22 cellular contexts compared by ENCODE assay signal in genomic region chr10:78966844-78967488, GRCh38.
DNase-seq lines count a peak whose midpoint lies in the region; TF ChIP-seq lines count a peak whose summit lies in the region.
"Had no signal": no experiment of that assay in that cellular context is flagged by ENCODE, and none has a peak within 500 bp of the region (broad histone marks: within the 10 kb centered on the region; RNA-seq: fewer than 3 reads in every experiment).

No MANE protein-coding gene starts in this region.

- H3K27ac ChIP-seq in BLaER1, result no peak overlapping the region
- peak overlapping the region; percentile 71 for H3K27ac ChIP-seq in C4-2B
- H3K27ac ChIP-seq in osteoblast (ENCODE audit: low read depth, low read length), result no peak overlapping the region
- no peak overlapping the region for H3K27ac ChIP-seq in OCI-LY7 (ENCODE audit: low read depth, low read length, poor library complexity, severe bottlenecking)
- H3K27ac ChIP-seq in SJCRH30, result no peak overlapping the region
- H3K27ac ChIP-seq: GM23248, HL-60 had no signal

- peaks cover 43% of the 10 kb centered on the region; the same call in 1 of the 2 replicates for H4K20me1 ChIP-seq in BLaER1
- H4K20me1 ChIP-seq in osteoblast (ENCODE audit: insufficient read depth, low read length), result no peaks in the 10 kb centered on the region
- H4K20me1 ChIP-seq in OCI-LY7 (ENCODE audit: insufficient read depth, low read length), result no peaks in the 10 kb centered on the region

- no peaks in the 10 kb centered on the region for H3K36me3 ChIP-seq in BLaER1
- H3K36me3 ChIP-seq in osteoblast (ENCODE audit: insufficient read depth, low read length), result no peaks in the 10 kb centered on the region
- H3K36me3 ChIP-seq in OCI-LY7 (ENCODE audit: insufficient read depth, low read length), result no peaks in the 10 kb centered on the region
- no peaks in the 10 kb centered on the region for H3K36me3 ChIP-seq in SJCRH30
- H3K36me3 ChIP-seq: MG63 had no signal

- POLR2A ChIA-PET in OCI-LY7 (lab: Charles Lee), result interaction anchor here (0.7 kb wide), 1 partner anchor 198 kb away, joined by 3 read pairs; no protein-coding TSS in a partner anchor

- H2AFZ ChIP-seq in osteoblast (ENCODE audit: low read length), result no peak overlapping the region
- H2AFZ ChIP-seq in OCI-LY7 (ENCODE audit: low read length), result no peak overlapping the region
- H2AFZ ChIP-seq: GM23248 had no signal

- H3K9me3 Mint-ChIP-seq in endothelial cell (ENCODE audit: unreplicated experiment), result no peaks in the 10 kb centered on the region
- H3K9me3 Mint-ChIP-seq: CD4-positive, CD25-positive, alpha-beta regulatory T cell; IgD-negative memory B cell had no signal

- H3K4me1 ChIP-seq in BLaER1, result peaks cover 47% of the 10 kb centered on the region
- peaks cover 12% of the 10 kb centered on the region for H3K4me1 ChIP-seq in osteoblast (ENCODE audit: insufficient read depth, low read length)
- no peaks in the 10 kb centered on the region for H3K4me1 ChIP-seq in OCI-LY7 (ENCODE audit: insufficient read depth, low read length, poor library complexity, severe bottlenecking)
- H3K4me1 ChIP-seq in SJCRH30, result peaks cover 18% of the 10 kb centered on the region

- TF ChIP-seq CTCF in C4-2B (conservative IDR thresholded peaks at IDR 0.05), result no peak
- no peak for TF ChIP-seq CTCF in endothelial cell (IDR thresholded peaks at IDR 0.05; ENCODE audit: unreplicated experiment)
- no peak for TF ChIP-seq CTCF in osteoblast (IDR thresholded peaks at IDR 0.05; ENCODE audit: extremely low read depth, low read depth, low read length)
- no peak for TF ChIP-seq CTCF in OCI-LY7 (conservative IDR thresholded peaks at IDR 0.05; ENCODE audit: low read length)

- peak overlapping the region; percentile 58 for H3K27ac Mint-ChIP-seq in endothelial cell (ENCODE audit: unreplicated experiment)
- H3K27ac Mint-ChIP-seq: IgD-negative memory B cell had no signal

- CTCF ChIA-PET in OCI-LY7 (lab: Charles Lee; ENCODE audit: unreplicated experiment), result no interaction called here

- no peaks in the 10 kb centered on the region for H3K9me2 ChIP-seq in OCI-LY7 (ENCODE audit: insufficient read depth, low read length)

- peaks cover 4% of the 10 kb centered on the region for H3K27me3 Mint-ChIP-seq in endothelial cell (ENCODE audit: unreplicated experiment)
- H3K27me3 Mint-ChIP-seq: CD4-positive, CD25-positive, alpha-beta regulatory T cell had no signal

- BruUV-seq in OCI-LY7 (replicated peaks; lab: Mats Ljungman, UMichigan), result no TSS peak

- no peak for DNase-seq in endothelial cell (ENCODE audit: low spot score)
- peak; percentile 55 for DNase-seq in osteoblast (ENCODE audit: insufficient read length, low spot score, missing footprints)
- DNase-seq in NCI-H748 treated with DMSO at 0.1 percent for 48 hours (lab: John Stamatoyannopoulos, UW), result no peak
- no peak for DNase-seq in OCI-LY7 (ENCODE audit: low spot score)
- DNase-seq in SJCRH30, result no peak
- DNase-seq: AML-193; CD4-positive, CD25-positive, alpha-beta regulatory T cell; COR-L47; DMS153; GDM1; GM23248; Kasumi-1; MG63; NCI-H1048; NCI-H1436 treated with DMSO at 0.1 percent for 48 hours; NCI-H2029 treated with DMSO at 0.1 percent for 48 hours; NCI-H446; OCI-M1 had no signal

- intact Hi-C loops in OCI-LY7 (cut with micrococcal nuclease; ENCODE audit: unreplicated experiment), result no loop called here

- H3K4me3 Mint-ChIP-seq in endothelial cell (ENCODE audit: unreplicated experiment), result peak overlapping the region; percentile 7
- H3K4me3 Mint-ChIP-seq: IgD-negative memory B cell had no signal

- no peak overlapping the region for H3K4me3 ChIP-seq in BLaER1
- H3K4me3 ChIP-seq in osteoblast (ENCODE audit: insufficient read depth, low read length), result no peak overlapping the region
- H3K4me3 ChIP-seq in OCI-LY7 (ENCODE audit: low read depth, low read length, poor library complexity, severe bottlenecking), result no peak overlapping the region
- H3K4me3 ChIP-seq in SJCRH30, result no peak overlapping the region
- H3K4me3 ChIP-seq: GM23248, MG63 had no signal

- no peaks in the 10 kb centered on the region for H3K36me3 Mint-ChIP-seq in endothelial cell (ENCODE audit: low read depth, unreplicated experiment)
- H3K36me3 Mint-ChIP-seq: CD4-positive, CD25-positive, alpha-beta regulatory T cell; IgD-negative memory B cell had no signal

- H3K4me2 ChIP-seq in BLaER1, result peak overlapping the region; percentile 79
- no peak overlapping the region for H3K4me2 ChIP-seq in osteoblast (ENCODE audit: insufficient read depth, low read length)
- no peak overlapping the region for H3K4me2 ChIP-seq in OCI-LY7 (ENCODE audit: low read length)

- H3K9me3 ChIP-seq in BLaER1 (no peaks in the 10 kb centered on the region), osteoblast (ENCODE audit: low read depth, low read length) (no peaks in the 10 kb centered on the region), OCI-LY7 (ENCODE audit: low read length) (no peaks in the 10 kb centered on the region), SJCRH30 (replicated peaks) (no peaks in the 10 kb centered on the region)
- H3K9me3 ChIP-seq: MG63 had no signal

- H3K27me3 ChIP-seq in BLaER1, result peaks cover 25% of the 10 kb centered on the region
- H3K27me3 ChIP-seq in osteoblast (ENCODE audit: insufficient read depth, low read length), result no peaks in the 10 kb centered on the region
- no peaks in the 10 kb centered on the region for H3K27me3 ChIP-seq in SJCRH30
- H3K27me3 ChIP-seq: MG63 had no signal

- H3K79me2 ChIP-seq in osteoblast (ENCODE audit: insufficient read depth, low read length) (no peaks in the 10 kb centered on the region), OCI-LY7 (ENCODE audit: insufficient read depth, low read depth, low read length) (no peaks in the 10 kb centered on the region)

- peaks cover 25% of the 10 kb centered on the region for H3K4me1 Mint-ChIP-seq in endothelial cell (ENCODE audit: unreplicated experiment)
- H3K4me1 Mint-ChIP-seq: CD4-positive, CD25-positive, alpha-beta regulatory T cell had no signal

- no peak overlapping the region for H3K9ac ChIP-seq in BLaER1
- H3K9ac ChIP-seq: GM23248 had no signal
